8 cellular contexts compared by ENCODE assay signal in genomic region chr15:56890038-56890437, GRCh38.
"Had no signal": no experiment of that assay in that cellular context is flagged by ENCODE, and none has a peak within 500 bp of the region (broad histone marks: within the 10 kb centered on the region; RNA-seq: fewer than 3 reads in every experiment).

No MANE protein-coding gene starts in this region.

- FAIRE-seq: G401.6, GM12878, GM12891, GM12892, GM18507, GM19239 had no signal

- DNase-seq: GDM1, GF-D8 had no signal

- H3K4me3 ChIP-seq: GM12878 had no signal

- ATAC-seq: GM12878 had no signal
